Comparison of ENCODE assay signal across 19 cellular contexts in genomic region chr2:180742809-180743208, GRCh38.
DNase-seq lines count a peak whose midpoint lies in the region; ATAC-seq lines count a peak whose summit lies in the region.
"Had no signal": no experiment of that assay in that cellular context is flagged by ENCODE, and none has a peak within 500 bp of the region (broad histone marks: within the 10 kb centered on the region; RNA-seq: fewer than 3 reads in every experiment).

No MANE protein-coding gene starts in this region.

- H2AFZ ChIP-seq in ACC112 (ENCODE audit: low read length, unreplicated experiment) = no peak overlapping the region

- no peaks in the 10 kb centered on the region for H3K4me1 Mint-ChIP-seq in activated CD8-positive, alpha-beta T cell treated with anti-CD3 and anti-CD28 coated beads, Interleukin-2, amount 10 ng/mL, durations not matched to agents 7 days and 5 days (ENCODE audit: low read depth)
- H3K4me1 Mint-ChIP-seq: H9; nephron progenitor cell; stimulated activated naive CD8-positive, alpha-beta T cell treated with anti-CD3 and anti-CD28 coated beads, Interleukin-15, amount 100 ng/mL, for 72 hours had no signal

- no peaks in the 10 kb centered on the region for H3K27me3 Mint-ChIP-seq in activated CD8-positive, alpha-beta T cell treated with anti-CD3 and anti-CD28 coated beads, Interleukin-2, amount 10 ng/mL, durations not matched to agents 7 days and 5 days (ENCODE audit: low read depth)
- H3K27me3 Mint-ChIP-seq: stimulated activated naive CD8-positive, alpha-beta T cell treated with anti-CD3 and anti-CD28 coated beads, Interleukin-15, amount 100 ng/mL, for 72 hours had no signal

- CTCF ChIA-PET in activated CD8-positive, alpha-beta T cell treated with anti-CD3 and anti-CD28 coated beads, Interleukin-2, amount 10 ng/mL, durations not matched to agents 7 days and 5 days (lab: Charles Lee) = no interaction called here

- H3K36me3 Mint-ChIP-seq in activated CD8-positive, alpha-beta T cell treated with anti-CD3 and anti-CD28 coated beads, Interleukin-2, amount 10 ng/mL, durations not matched to agents 7 days and 5 days (ENCODE audit: low read depth) = no peaks in the 10 kb centered on the region

- H3K36me3 ChIP-seq in ACC112 (ENCODE audit: insufficient read depth, low read length) (no peaks in the 10 kb centered on the region), adipocyte (ENCODE audit: control insufficient read depth, insufficient read depth, low read length, severe bottlenecking) (no peaks in the 10 kb centered on the region)
- H3K36me3 ChIP-seq: prostate gland, uterus had no signal

- no peak overlapping the region for H3K4me3 Mint-ChIP-seq in activated CD8-positive, alpha-beta T cell treated with anti-CD3 and anti-CD28 coated beads, Interleukin-2, amount 10 ng/mL, durations not matched to agents 7 days and 5 days
- H3K4me3 Mint-ChIP-seq: H9; nephron progenitor cell; stimulated activated naive CD8-positive, alpha-beta T cell treated with anti-CD3 and anti-CD28 coated beads, Interleukin-15, amount 100 ng/mL, for 72 hours; T-helper 1 cell treated with Interleukin-12 subunit alpha and Interleukin-12 subunit beta and Interleukin-4 antibody, amounts not matched to agents 30 μg/mL and 1 μg/mL, for 36 hours had no signal

- no peaks in the 10 kb centered on the region for H3K79me2 ChIP-seq in ACC112 (ENCODE audit: control insufficient read depth, insufficient read depth, low read length, unreplicated experiment)

- DNase-seq in HPDE6-E6E7 (ENCODE audit: extremely low spot score) = peak; percentile 76
- peak; percentile 28 for DNase-seq in adipocyte (ENCODE audit: low read depth)
- peak; percentile 52 for DNase-seq in iris pigment epithelial cell (ENCODE audit: low read depth)
- no peak for DNase-seq in activated CD8-positive, alpha-beta T cell treated with anti-CD3 and anti-CD28 coated beads, Interleukin-2, amount 10 ng/mL, durations not matched to agents 7 days and 5 days
- DNase-seq in NCI-H69 (lab: John Stamatoyannopoulos, UW) = no peak
- no peak for DNase-seq in HK-2 (ENCODE audit: unreplicated experiment)
- DNase-seq in NCI-H1436 (lab: John Stamatoyannopoulos, UW) = no peak
- DNase-seq: activated CD4-positive, CD25-positive, alpha-beta regulatory T cell; amniotic stem cell; H9; NCI-H1048; NCI-H82; nephron progenitor cell; stimulated activated naive CD8-positive, alpha-beta T cell treated with anti-CD3 and anti-CD28 coated beads, Interleukin-15, amount 100 ng/mL, for 72 hours; uterus had no signal

- H3K4me1 ChIP-seq in ACC112 (ENCODE audit: control insufficient read depth, insufficient read depth, low read length, unreplicated experiment) (peaks cover 9% of the 10 kb centered on the region), adipocyte (ENCODE audit: control insufficient read depth, insufficient read depth, low read length) (no peaks in the 10 kb centered on the region)
- H3K4me1 ChIP-seq: prostate gland, uterus had no signal

- no peak overlapping the region for H3K9ac ChIP-seq in adipocyte (ENCODE audit: low read length)

- H3K4me3 ChIP-seq in ACC112 (ENCODE audit: low read depth, low read length) (no peak overlapping the region), adipocyte (ENCODE audit: low read length) (no peak overlapping the region)
- H3K4me3 ChIP-seq: prostate gland, uterus had no signal

- H3K27ac Mint-ChIP-seq in activated CD8-positive, alpha-beta T cell treated with anti-CD3 and anti-CD28 coated beads, Interleukin-2, amount 10 ng/mL, durations not matched to agents 7 days and 5 days = no peak overlapping the region
- H3K27ac Mint-ChIP-seq: activated T-helper 2 cell treated with anti-CD3 and anti-CD28 coated beads, Interferon-gamma antibody, Interleukin-2, Interleukin-4, amounts not matched to agents 10 μg/mL and 5 μg/mL and 100 μg/mL, durations not matched to agents 14 hours and 24 hours and 36 hours; nephron progenitor cell; T-helper 1 cell treated with Interleukin-12 subunit alpha and Interleukin-12 subunit beta and Interleukin-4 antibody, amounts not matched to agents 30 μg/mL and 1 μg/mL, for 36 hours had no signal

- H3K9me3 ChIP-seq in adipocyte (ENCODE audit: control insufficient read depth, low read length) = no peaks in the 10 kb centered on the region
- H3K9me3 ChIP-seq: prostate gland, uterus had no signal

- no peak for ATAC-seq in activated CD8-positive, alpha-beta T cell treated with anti-CD3 and anti-CD28 coated beads, Interleukin-2, amount 10 ng/mL, durations not matched to agents 7 days and 5 days
- ATAC-seq: stimulated activated naive CD8-positive, alpha-beta T cell treated with anti-CD3 and anti-CD28 coated beads, Interleukin-15, amount 100 ng/mL, for 72 hours had no signal

- POLR2A ChIA-PET in activated CD8-positive, alpha-beta T cell treated with anti-CD3 and anti-CD28 coated beads, Interleukin-2, amount 10 ng/mL, durations not matched to agents 7 days and 5 days (lab: Charles Lee) = no interaction called here

- H3K27me3 ChIP-seq in ACC112 (ENCODE audit: insufficient read depth, low read length) (no peaks in the 10 kb centered on the region), adipocyte (replicated peaks; ENCODE audit: control insufficient read depth, insufficient read depth, low read length) (no peaks in the 10 kb centered on the region)
- H3K27me3 ChIP-seq: uterus had no signal

- H3K27ac ChIP-seq in ACC112 (ENCODE audit: low read depth, low read length) = peak overlapping the region; percentile 56
- H3K27ac ChIP-seq: prostate gland, uterus had no signal

- H3K9me3 Mint-ChIP-seq in activated CD8-positive, alpha-beta T cell treated with anti-CD3 and anti-CD28 coated beads, Interleukin-2, amount 10 ng/mL, durations not matched to agents 7 days and 5 days (ENCODE audit: insufficient read depth) = no peaks in the 10 kb centered on the region
- H3K9me3 Mint-ChIP-seq: activated T-helper 2 cell treated with anti-CD3 and anti-CD28 coated beads, Interferon-gamma antibody, Interleukin-2, Interleukin-4, amounts not matched to agents 10 μg/mL and 5 μg/mL and 100 μg/mL, durations not matched to agents 14 hours and 24 hours and 36 hours; H9; nephron progenitor cell; stimulated activated naive CD8-positive, alpha-beta T cell treated with anti-CD3 and anti-CD28 coated beads, Interleukin-15, amount 100 ng/mL, for 72 hours; T-helper 1 cell treated with Interleukin-12 subunit alpha and Interleukin-12 subunit beta and Interleukin-4 antibody, amounts not matched to agents 30 μg/mL and 1 μg/mL, for 36 hours had no signal

Comparison
In these comparisons a context has a peak if more than half of its experiments do, and no peak if none do; other contexts are left out.
1. DNase-seq: peak in HPDE6-E6E7 (single experiment), adipocyte (single experiment) and iris pigment epithelial cell (single experiment); none in activated CD8-positive, alpha-beta T cell treated with anti-CD3 and anti-CD28 coated beads, Interleukin-2, amount 10 ng/mL, durations not matched to agents 7 days and 5 days (single experiment), NCI-H69 (single experiment), HK-2 (single experiment) and NCI-H1436 (single experiment).